26 cellular contexts compared by ENCODE assay signal in the genomic region with DNA sequence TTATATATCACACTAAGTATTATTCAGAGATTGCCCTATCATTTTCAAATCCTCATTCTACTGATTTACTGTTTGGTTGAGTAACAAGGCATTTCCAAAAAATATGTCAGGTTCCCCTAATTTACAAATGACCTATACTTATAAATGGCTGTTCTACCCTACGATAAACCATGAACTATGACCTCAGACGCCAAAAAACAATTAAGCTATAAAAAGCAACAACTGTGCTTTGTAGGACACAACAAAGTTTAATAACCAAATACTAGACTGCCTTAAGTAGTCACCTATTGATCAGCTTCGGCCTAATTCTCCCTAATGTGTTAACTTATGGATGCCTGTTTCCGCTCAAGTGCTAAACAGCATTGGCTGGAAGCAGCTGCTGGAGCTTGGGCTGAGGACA. TPM values are rescaled to one million over a fixed set of nuclear protein-coding genes. Genes with fewer than 3 reads are reported as not detected.
DNase-seq lines count a peak whose midpoint lies in the region; ATAC-seq and TF ChIP-seq lines count a peak whose summit lies in the region.
"Had no signal": no experiment of that assay in that cellular context is flagged by ENCODE, and none has a peak within 500 bp of the region (broad histone marks: within the 10 kb centered on the region; RNA-seq: fewer than 3 reads in every experiment).

No MANE protein-coding gene starts in this region.

- no peaks in the 10 kb centered on the region for H3K27me3 Mint-ChIP-seq in CD8-positive, alpha-beta T cell (ENCODE audit: low read depth)
- H3K27me3 Mint-ChIP-seq in HFFc6 (ENCODE audit: insufficient read depth), result no peaks in the 10 kb centered on the region; the same call in none of the 2 replicates
- H3K27me3 Mint-ChIP-seq in dendritic cell treated with granulocyte-macrophage colony-stimulating factor and Interleukin-4, amounts not matched to agents 40 ng/mL and 50 ng/mL, for 4 days, result no peaks in the 10 kb centered on the region
- H3K27me3 Mint-ChIP-seq: stimulated activated naive CD8-positive, alpha-beta T cell treated with anti-CD3 and anti-CD28 coated beads, Interleukin-15, Interleukin-2, amounts not matched to agents 100 ng/mL and 50 ng/mL, for 24 hours had no signal

- H2AK5ac ChIP-seq in trophoblast cell (ENCODE audit: low read length), result no peak overlapping the region

- POLR2A ChIA-PET in CD8-positive, alpha-beta T cell (lab: Charles Lee), result interaction anchor here (1.6 kb wide), 1 partner anchor 9 kb away, joined by 4 read pairs; no protein-coding TSS in a partner anchor

- no peak overlapping the region for H3K23ac ChIP-seq in trophoblast cell (ENCODE audit: low read length)

- CTCF ChIA-PET in CD8-positive, alpha-beta T cell (lab: Charles Lee), result interaction anchor here (1.1 to 1.5 kb wide), 5 partner anchors 12 to 202 kb away, joined by 3 to 5 read pairs (median 3); no protein-coding TSS in a partner anchor

- no peak overlapping the region for H3K18ac ChIP-seq in trophoblast cell (ENCODE audit: low read length)

- H2AFZ ChIP-seq in trophoblast cell (ENCODE audit: insufficient read depth, low read length, poor library complexity), result no peak overlapping the region

- H3K4me1 ChIP-seq in CD8-positive, alpha-beta T cell (ENCODE audit: insufficient read depth, low read length), result no peaks in the 10 kb centered on the region
- H3K4me1 ChIP-seq in trophoblast cell (ENCODE audit: control insufficient read depth in 1 of 2, insufficient read depth in 2 of 2, low read length in 2 of 2), result no peaks in the 10 kb centered on the region
- H3K4me1 ChIP-seq: SJSA1 had no signal

- H3K9ac ChIP-seq in trophoblast cell (ENCODE audit: low read length), result no peak overlapping the region

- no peak for ATAC-seq in CD8-positive, alpha-beta T cell
- ATAC-seq: heart left ventricle, left colon had no signal

- no peak overlapping the region for H4K91ac ChIP-seq in trophoblast cell (ENCODE audit: low read depth, low read length)

- H3K27ac Mint-ChIP-seq in CD8-positive, alpha-beta T cell, result peak overlapping the region; percentile 42
- peak overlapping the region; percentile 29; the same call in 1 of the 2 replicates for H3K27ac Mint-ChIP-seq in HFFc6
- peak overlapping the region; percentile 71 for H3K27ac Mint-ChIP-seq in dendritic cell treated with granulocyte-macrophage colony-stimulating factor and Interleukin-4, amounts not matched to agents 40 ng/mL and 50 ng/mL, for 4 days

- H3K4me3 Mint-ChIP-seq in CD8-positive, alpha-beta T cell, result no peak overlapping the region
- H3K4me3 Mint-ChIP-seq in HFFc6, result no peak overlapping the region
- H3K4me3 Mint-ChIP-seq in dendritic cell treated with granulocyte-macrophage colony-stimulating factor and Interleukin-4, amounts not matched to agents 40 ng/mL and 50 ng/mL, for 4 days, result no peak overlapping the region
- H3K4me3 Mint-ChIP-seq: stimulated activated naive CD8-positive, alpha-beta T cell treated with anti-CD3 and anti-CD28 coated beads, Interleukin-15, Interleukin-2, amounts not matched to agents 100 ng/mL and 50 ng/mL, for 24 hours; T-helper 1 cell treated with Interleukin-12 subunit alpha and Interleukin-12 subunit beta and Interleukin-4 antibody, amounts not matched to agents 30 μg/mL and 1 μg/mL, for 36 hours had no signal

- no peak overlapping the region for H4K12ac ChIP-seq in trophoblast cell (ENCODE audit: low read depth, low read length)

- no peaks in the 10 kb centered on the region for H3K79me2 ChIP-seq in trophoblast cell (ENCODE audit: control insufficient read depth, insufficient read depth, low read length, poor library complexity)

- peaks cover 22% of the 10 kb centered on the region for H3K4me1 Mint-ChIP-seq in CD8-positive, alpha-beta T cell (ENCODE audit: low read depth)
- peaks cover 24% of the 10 kb centered on the region for H3K4me1 Mint-ChIP-seq in HFFc6 (ENCODE audit: low read depth)
- H3K4me1 Mint-ChIP-seq in dendritic cell treated with granulocyte-macrophage colony-stimulating factor and Interleukin-4, amounts not matched to agents 40 ng/mL and 50 ng/mL, for 4 days (ENCODE audit: low read depth), result peaks cover 18% of the 10 kb centered on the region

- H4K8ac ChIP-seq in trophoblast cell (ENCODE audit: low read depth, low read length), result no peak overlapping the region

- no peak overlapping the region for H3K14ac ChIP-seq in trophoblast cell (ENCODE audit: low read length)

- H3K79me1 ChIP-seq in trophoblast cell (ENCODE audit: low read length), result no peaks in the 10 kb centered on the region

- no peak overlapping the region for H2BK5ac ChIP-seq in trophoblast cell (ENCODE audit: low read depth, low read length, poor library complexity)

- H3K9me3 Mint-ChIP-seq in CD8-positive, alpha-beta T cell, result no peaks in the 10 kb centered on the region
- H3K9me3 Mint-ChIP-seq in HFFc6, result no peaks in the 10 kb centered on the region
- H3K9me3 Mint-ChIP-seq in dendritic cell treated with granulocyte-macrophage colony-stimulating factor and Interleukin-4, amounts not matched to agents 40 ng/mL and 50 ng/mL, for 4 days, result no peaks in the 10 kb centered on the region
- H3K9me3 Mint-ChIP-seq: stimulated activated naive CD8-positive, alpha-beta T cell treated with anti-CD3 and anti-CD28 coated beads, Interleukin-15, Interleukin-2, amounts not matched to agents 100 ng/mL and 50 ng/mL, for 24 hours; T-helper 1 cell treated with Interleukin-12 subunit alpha and Interleukin-12 subunit beta and Interleukin-4 antibody, amounts not matched to agents 30 μg/mL and 1 μg/mL, for 36 hours had no signal

- no peak overlapping the region for H3K27ac ChIP-seq in CD8-positive, alpha-beta T cell (ENCODE audit: low read depth, low read length)
- no peak overlapping the region for H3K27ac ChIP-seq in trophoblast cell (ENCODE audit: low read depth, low read length)
- H3K27ac ChIP-seq: brain microvascular endothelial cell, heart left ventricle, SJSA1, thyroid gland had no signal

- no peak for TF ChIP-seq CTCF in CD8-positive, alpha-beta T cell (IDR thresholded peaks at IDR 0.05)
- no peak for TF ChIP-seq CTCF in HFFc6 (IDR thresholded peaks at IDR 0.05)

- H3K4me3 ChIP-seq in CD8-positive, alpha-beta T cell (ENCODE audit: low read depth, low read length), result no peak overlapping the region
- no peak overlapping the region for H3K4me3 ChIP-seq in trophoblast cell (ENCODE audit: low read depth, low read length)
- H3K4me3 ChIP-seq: heart left ventricle, SJSA1, thyroid gland had no signal

- H3K4ac ChIP-seq in trophoblast cell (ENCODE audit: low read depth, low read length), result peak overlapping the region; percentile 40

- H2BK12ac ChIP-seq in trophoblast cell (ENCODE audit: low read length), result no peak overlapping the region

- H3K36me3 Mint-ChIP-seq in CD8-positive, alpha-beta T cell, result peaks cover 57% of the 10 kb centered on the region
- H3K36me3 Mint-ChIP-seq in HFFc6 (ENCODE audit: low read depth), result peaks cover 21% of the 10 kb centered on the region
- peaks cover 72% of the 10 kb centered on the region for H3K36me3 Mint-ChIP-seq in dendritic cell treated with granulocyte-macrophage colony-stimulating factor and Interleukin-4, amounts not matched to agents 40 ng/mL and 50 ng/mL, for 4 days (ENCODE audit: low read depth)

- no peak overlapping the region for H3K4me2 ChIP-seq in trophoblast cell (ENCODE audit: low read length)

- H3K36me3 ChIP-seq in CD8-positive, alpha-beta T cell (ENCODE audit: insufficient read depth, low read length), result peaks cover 13% of the 10 kb centered on the region
- H3K36me3 ChIP-seq in trophoblast cell (ENCODE audit: control insufficient read depth in 1 of 2, insufficient read depth in 2 of 2, low read length in 2 of 2), result peaks cover 11 to 12% of the 10 kb centered on the region in 2 experiments

- no peak for DNase-seq in CD8-positive, alpha-beta T cell
- no peak for DNase-seq in HFFc6
- no peak for DNase-seq in trophoblast cell
- DNase-seq in activated CD4-positive, alpha-beta T cell treated with anti-CD3 and anti-CD28 coated beads, Interleukin-2, amount 50 U/mL, for 4 hours, result no peak
- no peak for DNase-seq in retina
- no peak for DNase-seq in stimulated activated CD4-positive, alpha-beta T cell treated with anti-CD3 and anti-CD28 coated beads, Interleukin-15, amount 100 ng/mL, for 24 hours
- DNase-seq: activated CD4-positive, alpha-beta T cell treated with anti-CD3 and anti-CD28 coated beads for 4 hours; activated effector memory CD4-positive, alpha-beta T cell treated with anti-CD3 and anti-CD28 coated beads, Interleukin-2, amount 50 U/mL, for 16 hours; brain microvascular endothelial cell; DMS53; effector CD8-positive, alpha-beta T cell; erythroblast; GF-D8; heart left ventricle; left colon; mesendoderm; NCI-H1694 treated with DMSO at 0.1 percent for 48 hours; NCI-H2171; NCI-H526; stimulated activated CD4-positive, alpha-beta T cell treated with anti-CD3 and anti-CD28 coated beads, Interleukin-12 subunit alpha, Interleukin-12 subunit beta, amount 100 ng/mL, for 4 hours; stimulated activated CD4-positive, alpha-beta T cell treated with anti-CD3 and anti-CD28 coated beads, Interleukin-4, amount 100 ng/mL, for 4 hours; thyroid gland had no signal

- H3K9me3 ChIP-seq in CD8-positive, alpha-beta T cell (ENCODE audit: low read length), result no peaks in the 10 kb centered on the region
- no peaks in the 10 kb centered on the region for H3K9me3 ChIP-seq in trophoblast cell (ENCODE audit: insufficient read depth, low read depth, low read length)
- H3K9me3 ChIP-seq: SJSA1, thyroid gland had no signal

- intact Hi-C loops in CD8-positive, alpha-beta T cell (cut with DNase I, micrococcal nuclease), result no loop called here
- intact Hi-C loops in dendritic cell treated with granulocyte-macrophage colony-stimulating factor and Interleukin-4, amounts not matched to agents 40 ng/mL and 50 ng/mL, for 4 days (cut with micrococcal nuclease), result no loop called here

- no peak overlapping the region for H2BK120ac ChIP-seq in trophoblast cell (ENCODE audit: insufficient read depth, low read length, poor library complexity)

- WGBS in trophoblast cell (ENCODE audit: extremely low coverage, insufficient coverage, insufficient read length), result no CpG with 5 or more reads among the region's 4 CpGs

- H3K27me3 ChIP-seq in CD8-positive, alpha-beta T cell (ENCODE audit: insufficient read depth, low read length), result no peaks in the 10 kb centered on the region
- H3K27me3 ChIP-seq in trophoblast cell (ENCODE audit: insufficient read depth, low read length), result no peaks in the 10 kb centered on the region
- H3K27me3 ChIP-seq: brain microvascular endothelial cell, heart left ventricle, SJSA1, thyroid gland had no signal

RNA-seq across cellular contexts. Expression of a gene that starts 53.2 kb away (rescaled TPM):
- total RNA-seq in CD8-positive, alpha-beta T cell, result 10 to 100 TPM; 79.8 to 80.0 TPM
- total RNA-seq in HFFc6 (2021; fragmentation: NEBNext Ultra II Directional; extraction: Animal tissue kit (Norgen Biotek cat#: 25700)), result 100 to 1,000 TPM; 193 to 267 (median 244) TPM
- polyA plus RNA-seq in trophoblast cell (2013), result 195 and 196 TPM in 2 replicates
